In genomic region chr22:33529424-33530113, GRCh38 we compare ENCODE assay signal across 20 cellular contexts.
DNase-seq lines count a peak whose midpoint lies in the region; ATAC-seq and TF ChIP-seq lines count a peak whose summit lies in the region.
"Had no signal": no experiment of that assay in that cellular context is flagged by ENCODE, and none has a peak within 500 bp of the region (broad histone marks: within the 10 kb centered on the region; RNA-seq: fewer than 3 reads in every experiment).

No MANE protein-coding gene starts in this region.

- peak; percentile 82 for DNase-seq in Daoy (ENCODE audit: low read depth)
- DNase-seq in adrenal gland, result peak; percentile 46 to 81 (median 75)
- DNase-seq in fibroblast of mammary gland (ENCODE audit: low read depth), result peak; percentile 86
- no peak for DNase-seq in SIG-M5 (lab: John Stamatoyannopoulos, UW)
- no peak for DNase-seq in aorta
- no peak for DNase-seq in NCI-H345 (lab: John Stamatoyannopoulos, UW)
- no peak for DNase-seq in HPDE6-E6E7 (ENCODE audit: extremely low spot score)
- DNase-seq: activated CD4-positive, alpha-beta T cell treated with anti-CD3 and anti-CD28 coated beads for 36 hours; activated CD8-positive, alpha-beta memory T cell treated with anti-CD3 and anti-CD28 coated beads, Interleukin-2, amount 50 U/mL, for 4 hours; activated gamma-delta T cell; AML-193; amygdala; Calu3; erythroblast; NCI-H1694 treated with DMSO at 0.1 percent for 48 hours; NCI-H524; sigmoid colon; stimulated activated CD4-positive, alpha-beta T cell treated with anti-CD3 and anti-CD28 coated beads, Interleukin-1b, Interleukin-23, amount 100 ng/mL, for 48 hours had no signal

- H3K4me3 ChIP-seq in adrenal gland (no peak overlapping the region), fibroblast of mammary gland (ENCODE audit: control insufficient read depth, low read depth, low read length) (no peak overlapping the region), rectal smooth muscle tissue (ENCODE audit: low read length) (no peak overlapping the region), aorta (ENCODE audit: low read length in 2 of 2) (no peak overlapping the region)
- H3K4me3 ChIP-seq: sigmoid colon had no signal

- H3K27me3 ChIP-seq in adrenal gland, result no peaks in the 10 kb centered on the region
- H3K27me3 ChIP-seq in rectal smooth muscle tissue (ENCODE audit: control insufficient read depth, insufficient read depth, low read length), result no peaks in the 10 kb centered on the region
- H3K27me3 ChIP-seq in aorta (ENCODE audit: control insufficient read depth in 1 of 2, insufficient read depth in 2 of 2, low read length in 1 of 2), result no peaks in the 10 kb centered on the region
- H3K27me3 ChIP-seq: neutrophil, sigmoid colon had no signal

- TF ChIP-seq CTCF in adrenal gland (IDR thresholded peaks at IDR 0.05) (no peak), fibroblast of mammary gland (conservative IDR thresholded peaks at IDR 0.05; ENCODE audit: control insufficient read depth, insufficient read depth, low read depth, low read length) (no peak)

- no peak for ATAC-seq in aorta (ENCODE audit: low FRiP score)
- ATAC-seq: activated CD4-positive, alpha-beta T cell treated with anti-CD3 and anti-CD28 coated beads for 36 hours had no signal

- H3K4me1 ChIP-seq in adrenal gland (replicated peaks in 1 of 2) (peaks cover 10 to 12% of the 10 kb centered on the region in 2 donors), rectal smooth muscle tissue (ENCODE audit: control insufficient read depth, insufficient read depth, low read length) (no peaks in the 10 kb centered on the region), aorta (ENCODE audit: control insufficient read depth in 1 of 2, insufficient read depth in 2 of 2, low read length in 2 of 2) (peaks cover 0 to 5% of the 10 kb centered on the region in 2 donors)

- H3K36me3 ChIP-seq in adrenal gland (replicated peaks in 1 of 2) (no peaks in the 10 kb centered on the region), rectal smooth muscle tissue (ENCODE audit: control insufficient read depth, insufficient read depth, low read length) (no peaks in the 10 kb centered on the region), aorta (ENCODE audit: control insufficient read depth in 1 of 2, insufficient read depth in 2 of 2, low read length in 1 of 2) (no peaks in the 10 kb centered on the region)
- H3K36me3 ChIP-seq: neutrophil, sigmoid colon had no signal

- intact Hi-C loops in adrenal gland (cut with DNase I) (loop anchor here in 1 of 2 donors (10.0 kb wide), 1 partner anchor 45 kb away; no protein-coding TSS in a partner anchor), aorta (cut with DNase I) (loop anchor here (10.0 kb wide), 2 partner anchors 45 to 395 kb away; partner anchors contain the start of gene LARGE1 (in 1 of the 2))

- no peak overlapping the region for H3K9ac ChIP-seq in rectal smooth muscle tissue (ENCODE audit: low read length)

- no peaks in the 10 kb centered on the region for H3K9me3 ChIP-seq in adrenal gland (replicated peaks in 1 of 3)
- no peaks in the 10 kb centered on the region for H3K9me3 ChIP-seq in aorta (ENCODE audit: control insufficient read depth, low read length)
- H3K9me3 ChIP-seq: neutrophil, sigmoid colon had no signal

- H3K27ac ChIP-seq in adrenal gland (peak overlapping the region in 2 of 5 donors; percentile 13 to 43), rectal smooth muscle tissue (ENCODE audit: low read depth, low read length) (peak overlapping the region; percentile 3), aorta (ENCODE audit: low read depth in 1 of 2, low read length in 2 of 2) (no peak overlapping the region)
- H3K27ac ChIP-seq: neutrophil had no signal

- no peak for TF ChIP-seq POLR2A in adrenal gland (IDR thresholded peaks at IDR 0.05)

- WGBS in adrenal gland, 4 donors, result 48 to 60% (median 52%) methylated on average over 9 of the region's 9 CpGs
- WGBS in aorta, 2 donors, result 75 to 87% methylated on average over 9 of the region's 9 CpGs

Comparison
In these comparisons a context has a peak if more than half of its experiments do, and no peak if none do; other contexts are left out.
1. DNase-seq: peak in Daoy (single experiment), adrenal gland (7 of 7) and fibroblast of mammary gland (single experiment); none in SIG-M5 (single experiment), aorta (0 of 2), NCI-H345 (single experiment) and HPDE6-E6E7 (single experiment).